ENCODE assay signal across 9 cellular contexts in genomic region chr14:34043627-34044372, GRCh38.
DNase-seq lines count a peak whose midpoint lies in the region; ATAC-seq, FAIRE-seq and TF ChIP-seq lines count a peak whose summit lies in the region.
"Had no signal": no experiment of that assay in that cellular context is flagged by ENCODE, and none has a peak within 500 bp of the region (broad histone marks: within the 10 kb centered on the region; RNA-seq: fewer than 3 reads in every experiment).

No MANE protein-coding gene starts in this region.

- no peaks in the 10 kb centered on the region for H3K4me1 ChIP-seq in right atrium auricular region

- peaks cover 0 to 1% (median 0%) of the 10 kb centered on the region in 7 donors for H3K9me3 Mint-ChIP-seq in CD14-positive monocyte

- H3K27ac Mint-ChIP-seq in CD14-positive monocyte = no peak overlapping the region

- no peaks in the 10 kb centered on the region for H3K27me3 ChIP-seq in right atrium auricular region
- H3K27me3 ChIP-seq: SJSA1 had no signal

- H3K4me3 ChIP-seq in right atrium auricular region = no peak overlapping the region
- H3K4me3 ChIP-seq: SJSA1 had no signal

- no peaks in the 10 kb centered on the region for H3K36me3 Mint-ChIP-seq in CD14-positive monocyte

- TF ChIP-seq CTCF in CD14-positive monocyte (IDR thresholded peaks at IDR 0.05) = no peak
- TF ChIP-seq CTCF in right atrium auricular region (IDR thresholded peaks at IDR 0.05) = no peak

- peak; percentile 96 for FAIRE-seq in GM19239 (lab: Jason Lieb, UNC)

- ATAC-seq in HG03095 (IDR thresholded peaks at IDR 0.05; ENCODE audit: unreplicated experiment) = peak; percentile 87

- H3K27ac ChIP-seq in epithelial cell of prostate = peak overlapping the region; percentile 84
- H3K27ac ChIP-seq in right atrium auricular region = no peak overlapping the region
- H3K27ac ChIP-seq: SJSA1 had no signal

- H3K4me1 Mint-ChIP-seq in CD14-positive monocyte = peaks cover 2% of the 10 kb centered on the region

- intact Hi-C loops in CD14-positive monocyte (cut with micrococcal nuclease) = no loop called here

- DNase-seq in GM19239 (ENCODE audit: insufficient read length, low spot score) (peak; percentile 26), epithelial cell of prostate (ENCODE audit: low read depth, low spot score) (peak; percentile 51), CD14-positive monocyte (ENCODE audit: low spot score) (no peak), right atrium auricular region (ENCODE audit: low spot score) (no peak), NCI-H2081 treated with DMSO at 0.1 percent for 48 hours (lab: John Stamatoyannopoulos, UW) (no peak)
- peak; percentile 54 for DNase-seq in activated CD4-positive, CD25-positive, alpha-beta regulatory T cell treated with anti-CD3 and anti-CD28 coated beads, Interleukin-2, amount 50 U/mL, for 72 hours
- DNase-seq in stimulated activated CD8-positive, alpha-beta memory T cell treated with anti-CD3 and anti-CD28 coated beads, Interleukin-4, amount 100 ng/mL, for 48 hours = peak; percentile 82

- no peak overlapping the region for H3K4me3 Mint-ChIP-seq in CD14-positive monocyte

- no peaks in the 10 kb centered on the region for H3K9me3 ChIP-seq in right atrium auricular region
- H3K9me3 ChIP-seq: SJSA1 had no signal

- peaks cover 2 to 5% (median 3%) of the 10 kb centered on the region in 3 donors for H3K27me3 Mint-ChIP-seq in CD14-positive monocyte (ENCODE audit: low read depth in 3 of 3)

- no peaks in the 10 kb centered on the region for H3K36me3 ChIP-seq in right atrium auricular region
- H3K36me3 ChIP-seq: SJSA1 had no signal

Comparison
In these comparisons a context has a peak if more than half of its experiments do, and no peak if none do; other contexts are left out.
1. DNase-seq: peak in GM19239 (single experiment), activated CD4-positive, CD25-positive, alpha-beta regulatory T cell treated with anti-CD3 and anti-CD28 coated beads, Interleukin-2, amount 50 U/mL, for 72 hours (single experiment), epithelial cell of prostate (single experiment) and stimulated activated CD8-positive, alpha-beta memory T cell treated with anti-CD3 and anti-CD28 coated beads, Interleukin-4, amount 100 ng/mL, for 48 hours (single experiment); none in CD14-positive monocyte (single experiment), right atrium auricular region (single experiment) and NCI-H2081 treated with DMSO at 0.1 percent for 48 hours (single experiment).